ENCODE assay signal across 24 cellular contexts in the genomic region with DNA sequence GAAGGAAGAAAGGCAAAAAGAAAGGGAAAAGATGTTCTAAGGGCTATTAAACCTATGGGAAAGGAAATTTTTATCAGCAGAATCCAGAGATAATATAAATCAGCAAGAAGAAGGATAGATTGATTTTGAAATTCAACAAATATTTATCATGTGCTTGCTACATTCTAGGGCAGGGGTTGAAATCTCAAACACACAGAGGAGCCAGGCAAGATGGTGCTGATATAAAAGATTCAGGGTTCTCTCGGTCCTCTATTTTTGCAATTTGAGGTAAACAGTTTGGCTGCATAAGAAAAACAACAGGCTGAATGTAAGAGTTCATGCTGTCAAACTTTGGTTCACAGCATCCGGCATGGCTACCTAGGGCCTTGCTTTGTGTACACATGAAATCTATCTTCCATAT.
"Had no signal": no experiment of that assay in that cellular context is flagged by ENCODE, and none has a peak within 500 bp of the region (broad histone marks: within the 10 kb centered on the region; RNA-seq: fewer than 3 reads in every experiment).

No MANE protein-coding gene starts in this region.

- H3K27ac ChIP-seq: colonic mucosa, epithelial cell of prostate, esophagus squamous epithelium, gastrocnemius medialis, heart right ventricle, left ventricle myocardium inferior, lower lobe of right lung had no signal

- H3K4me1 Mint-ChIP-seq: naive B cell had no signal

- H3K4me3 Mint-ChIP-seq: dendritic cell treated with granulocyte-macrophage colony-stimulating factor and Interleukin-4, amounts not matched to agents 40 ng/mL and 50 ng/mL, for 4 days; effector memory CD8-positive, alpha-beta T cell; endodermal cell; mesothelial cell of epicardium had no signal

- ATAC-seq: effector memory CD8-positive, alpha-beta T cell; esophagus mucosa; gastrocnemius medialis; heart right ventricle; left cardiac atrium; lower lobe of right lung; mucosa of descending colon had no signal

- H3K27me3 Mint-ChIP-seq: effector memory CD8-positive, alpha-beta T cell; naive B cell had no signal

- H3K27me3 ChIP-seq: colonic mucosa, esophagus squamous epithelium, gastrocnemius medialis, heart right ventricle had no signal

- H3K27ac Mint-ChIP-seq: dendritic cell treated with granulocyte-macrophage colony-stimulating factor and Interleukin-4, amounts not matched to agents 40 ng/mL and 50 ng/mL, for 4 days; effector memory CD8-positive, alpha-beta T cell; endodermal cell; mesothelial cell of epicardium had no signal

- H3K9me3 ChIP-seq: colonic mucosa, esophagus squamous epithelium, gastrocnemius medialis, lower lobe of right lung, mucosa of descending colon had no signal

- H3K4me1 ChIP-seq: colonic mucosa, gastrocnemius medialis, heart right ventricle, left ventricle myocardium inferior, lower lobe of right lung had no signal

- DNase-seq: colonic mucosa; cortex of kidney; effector CD8-positive, alpha-beta T cell; effector memory CD8-positive, alpha-beta T cell; endodermal cell; erythroblast; esophagus squamous epithelium; foreskin fibroblast; foreskin melanocyte; gastrocnemius medialis; glutamatergic neuron; head of caudate nucleus; heart right ventricle; hippocampal formation; left cardiac atrium; left ventricle myocardium inferior; lower lobe of right lung; mesenchymal stem cell; mucosa of descending colon; naive B cell had no signal

- H3K36me3 Mint-ChIP-seq: mesothelial cell of epicardium, naive B cell had no signal

- H3K9me3 Mint-ChIP-seq: dendritic cell treated with granulocyte-macrophage colony-stimulating factor and Interleukin-4, amounts not matched to agents 40 ng/mL and 50 ng/mL, for 4 days had no signal

- H3K36me3 ChIP-seq: colonic mucosa, esophagus squamous epithelium, gastrocnemius medialis, heart right ventricle, left ventricle myocardium inferior, lower lobe of right lung had no signal

- H3K4me3 ChIP-seq: colonic mucosa, esophagus squamous epithelium, gastrocnemius medialis, heart right ventricle, left ventricle myocardium inferior, lower lobe of right lung, mucosa of descending colon had no signal
